ENCODE assay signal across 21 cellular contexts in genomic region chr10:43199684-43200537, GRCh38.
A peak's percentile ranks its signal among the peaks of the same experiment; 100 is the strongest.
DNase-seq lines count a peak whose midpoint lies in the region; ATAC-seq and TF ChIP-seq lines count a peak whose summit lies in the region.
"Had no signal": no experiment of that assay in that cellular context is flagged by ENCODE, and none has a peak within 500 bp of the region (broad histone marks: within the 10 kb centered on the region; RNA-seq: fewer than 3 reads in every experiment).

No MANE protein-coding gene starts in this region.

- H3K23ac ChIP-seq in H9 (ENCODE audit: insufficient read length, low read depth, low read length), result no peak overlapping the region

- H4K5ac ChIP-seq in H9 (ENCODE audit: insufficient read length, low read depth, low read length), result no peak overlapping the region

- H3K4ac ChIP-seq in H9 (ENCODE audit: low read depth, low read length), result no peak overlapping the region

- H2BK120ac ChIP-seq in H9 (ENCODE audit: low read depth, low read length, poor library complexity, severe bottlenecking), result no peak overlapping the region

- no peaks in the 10 kb centered on the region for H4K20me1 ChIP-seq in H9 (ENCODE audit: control insufficient read depth, insufficient read depth, insufficient read length)

- no peak overlapping the region for H3T11ph ChIP-seq in H9 (ENCODE audit: low read length)

- H2AFZ ChIP-seq in H9 (ENCODE audit: low read length), result no peak overlapping the region

- H3K18ac ChIP-seq in H9 (ENCODE audit: insufficient read length, low read depth, low read length), result no peak overlapping the region

- no peaks in the 10 kb centered on the region for H3K79me2 ChIP-seq in H9 (ENCODE audit: insufficient read depth, low read length)

- intact Hi-C loops in lower leg skin (cut with DNase I; ENCODE audit: low total_unique reads), result no loop called here

- no peak overlapping the region for H2BK15ac ChIP-seq in H9 (ENCODE audit: low read depth, low read length)

- DNase-seq in activated CD8-positive, alpha-beta memory T cell treated with anti-CD3 and anti-CD28 coated beads for 24 hours, result peak; percentile 51
- DNase-seq in activated CD8-positive, alpha-beta memory T cell treated with anti-CD3 and anti-CD28 coated beads, Interleukin-2, amount 50 U/mL, for 48 hours, result no peak
- DNase-seq in H9, result peak; percentile 23
- peak; percentile 10 to 81 for DNase-seq in lower leg skin (ENCODE audit: low spot score in 2 of 2)
- peak; percentile 63 for DNase-seq in type B pancreatic cell (ENCODE audit: extremely low spot score, unreplicated experiment)
- no peak for DNase-seq in RWPE1 (ENCODE audit: low spot score)
- no peak for DNase-seq in NCI-H82 treated with DMSO at 0.1 percent for 48 hours (lab: John Stamatoyannopoulos, UW; ENCODE audit: unreplicated experiment)
- DNase-seq: activated CD4-positive, alpha-beta T cell treated with anti-CD3 and anti-CD28 coated beads, Interleukin-2, amount 10 ng/mL, durations not matched to agents 24 days and 14 days; activated naive CD8-positive, alpha-beta T cell treated with anti-CD3 and anti-CD28 coated beads for 36 hours; DMS153; foreskin melanocyte; GF-D8; left ventricle myocardium inferior; NCI-H2171 treated with DMSO at 0.1 percent for 48 hours; NCI-H82 had no signal

- no peak overlapping the region for H3K27ac Mint-ChIP-seq in H9
- no peak overlapping the region for H3K27ac Mint-ChIP-seq in type B pancreatic cell
- H3K27ac Mint-ChIP-seq: activated CD4-positive, alpha-beta T cell treated with anti-CD3 and anti-CD28 coated beads, Interleukin-2, amount 10 ng/mL, durations not matched to agents 24 days and 14 days; activated naive CD8-positive, alpha-beta T cell treated with anti-CD3 and anti-CD28 coated beads for 36 hours; brain had no signal

- H3K4me1 Mint-ChIP-seq in H9 (peaks cover 1 to 5% of the 10 kb centered on the region in 2 experiments; a peak in 2 of 4 replicates), type B pancreatic cell (ENCODE audit: unreplicated experiment) (no peaks in the 10 kb centered on the region)

- no peak overlapping the region for H2BK12ac ChIP-seq in H9 (ENCODE audit: insufficient read length, low read depth, low read length)

- CTCF ChIA-PET in RWPE1 (lab: Yijun Ruan, JAX), result interaction anchor here (0.7 kb wide), 1 partner anchor 36 kb away, joined by 3 read pairs; no protein-coding TSS in a partner anchor

- no peak overlapping the region for H3K4me3 ChIP-seq in lower leg skin (ENCODE audit: low read depth, poor library complexity, severe bottlenecking)
- H3K4me3 ChIP-seq: A549, left ventricle myocardium inferior had no signal

- no CpG with 5 or more reads among the region's 15 CpGs for WGBS in H9 (ENCODE audit: extremely low coverage, insufficient read length, low lambda C conversion rate)
- 96 to 97% methylated on average over 10 to 14 of the region's 15 CpGs for WGBS in lower leg skin, 2 donors

- H2BK5ac ChIP-seq in H9 (ENCODE audit: insufficient read length, low read length), result no peak overlapping the region

- H3K27me3 ChIP-seq in H9 (ENCODE audit: insufficient read depth, low read length), result no peaks in the 10 kb centered on the region

- H3K4me2 ChIP-seq in H9 (ENCODE audit: insufficient read depth, insufficient read length, low read length), result no peak overlapping the region
- H3K4me2 ChIP-seq: A549 had no signal

- H3K56ac ChIP-seq in H9 (ENCODE audit: insufficient read length, low read depth, low read length), result no peak overlapping the region

- H3K27me3 Mint-ChIP-seq in H9 (ENCODE audit: low read depth) (no peaks in the 10 kb centered on the region), type B pancreatic cell (no peaks in the 10 kb centered on the region)
- H3K27me3 Mint-ChIP-seq: activated CD4-positive, alpha-beta T cell treated with anti-CD3 and anti-CD28 coated beads, Interleukin-2, amount 10 ng/mL, durations not matched to agents 24 days and 14 days; activated naive CD8-positive, alpha-beta T cell treated with anti-CD3 and anti-CD28 coated beads for 36 hours; brain; dendritic cell treated with granulocyte-macrophage colony-stimulating factor and Interleukin-4, amounts not matched to agents 40 ng/mL and 50 ng/mL, for 4 days had no signal

- no peak overlapping the region for H3K27ac ChIP-seq in H9 (ENCODE audit: insufficient read length, low read depth, low read length)
- no peak overlapping the region for H3K27ac ChIP-seq in RWPE1
- H3K27ac ChIP-seq: A549, C4-2B, epithelial cell of prostate, left ventricle myocardium inferior had no signal

- TF ChIP-seq CTCF in H9 (conservative IDR thresholded peaks at IDR 0.05) (no peak), lower leg skin (IDR thresholded peaks at IDR 0.05) (no peak), type B pancreatic cell (conservative IDR thresholded peaks at IDR 0.05) (no peak), RWPE1 (conservative IDR thresholded peaks at IDR 0.05; ENCODE audit: low read depth) (no peak)

- no peak overlapping the region for H3K9ac ChIP-seq in H9 (ENCODE audit: extremely low read depth, insufficient read length, low read length)

- no peak overlapping the region for H3K14ac ChIP-seq in H9 (ENCODE audit: insufficient read depth, low read length)

- ATAC-seq in GM19463 (IDR thresholded peaks at IDR 0.05; ENCODE audit: unreplicated experiment), result no peak
- ATAC-seq: A549 had no signal

- H3K4me1 ChIP-seq in H9 (ENCODE audit: insufficient read depth, low read length), result no peaks in the 10 kb centered on the region
- H3K4me1 ChIP-seq: A549 had no signal

- H3K4me3 Mint-ChIP-seq in H9 (no peak overlapping the region; a peak in 1 of 5 replicates), type B pancreatic cell (no peak overlapping the region)
- H3K4me3 Mint-ChIP-seq: activated CD4-positive, alpha-beta T cell treated with anti-CD3 and anti-CD28 coated beads, Interleukin-2, amount 10 ng/mL, durations not matched to agents 24 days and 14 days; activated naive CD8-positive, alpha-beta T cell treated with anti-CD3 and anti-CD28 coated beads for 36 hours; brain; dendritic cell treated with granulocyte-macrophage colony-stimulating factor and Interleukin-4, amounts not matched to agents 40 ng/mL and 50 ng/mL, for 4 days had no signal

- H3K79me1 ChIP-seq in H9 (ENCODE audit: insufficient read depth, low read depth, low read length, poor library complexity, severe bottlenecking), result no peaks in the 10 kb centered on the region

- no peak overlapping the region for H2BK20ac ChIP-seq in H9 (ENCODE audit: low read depth, low read length, poor library complexity, severe bottlenecking)

- no peaks in the 10 kb centered on the region for H3K9me3 ChIP-seq in H9 (ENCODE audit: control insufficient read depth, low read depth, low read length)
- H3K9me3 ChIP-seq: A549, left ventricle myocardium inferior had no signal

- no peak overlapping the region for H2AK5ac ChIP-seq in H9 (ENCODE audit: insufficient read length, low read length)

- TF ChIP-seq POLR2A in lower leg skin (IDR thresholded peaks at IDR 0.05), result no peak

- H3K9me3 Mint-ChIP-seq in H9 (no peaks in the 10 kb centered on the region), type B pancreatic cell (no peaks in the 10 kb centered on the region)
- H3K9me3 Mint-ChIP-seq: activated CD4-positive, alpha-beta T cell treated with anti-CD3 and anti-CD28 coated beads, Interleukin-2, amount 10 ng/mL, durations not matched to agents 24 days and 14 days; activated naive CD8-positive, alpha-beta T cell treated with anti-CD3 and anti-CD28 coated beads for 36 hours; brain; dendritic cell treated with granulocyte-macrophage colony-stimulating factor and Interleukin-4, amounts not matched to agents 40 ng/mL and 50 ng/mL, for 4 days had no signal

- H3K23me2 ChIP-seq in H9 (ENCODE audit: insufficient read length, low read depth, low read length, poor library complexity, severe bottlenecking), result no peaks in the 10 kb centered on the region

- no peak overlapping the region for H4K8ac ChIP-seq in H9 (replicated peaks; ENCODE audit: insufficient read length, low read depth, low read length)

- H4K91ac ChIP-seq in H9 (ENCODE audit: insufficient read length, low read depth, low read length), result no peak overlapping the region

- H3K36me3 Mint-ChIP-seq in H9 (ENCODE audit: insufficient read depth in 1 of 3, low read depth in 3 of 3), result peaks cover 24 to 51% (median 46%) of the 10 kb centered on the region in 3 experiments; a peak in 6 of 7 replicates
- no peaks in the 10 kb centered on the region for H3K36me3 Mint-ChIP-seq in type B pancreatic cell
- H3K36me3 Mint-ChIP-seq: activated naive CD8-positive, alpha-beta T cell treated with anti-CD3 and anti-CD28 coated beads for 36 hours; brain had no signal

- POLR2A ChIA-PET in RWPE1 (lab: Yijun Ruan, JAX; ENCODE audit: low non-redundant PET), result no interaction called here

Comparison
In these comparisons a context has a peak if more than half of its experiments do, and no peak if none do; other contexts are left out.
1. DNase-seq: peak in activated CD8-positive, alpha-beta memory T cell treated with anti-CD3 and anti-CD28 coated beads for 24 hours (single experiment), H9 (single experiment), lower leg skin (2 of 2) and type B pancreatic cell (single experiment); none in activated CD8-positive, alpha-beta memory T cell treated with anti-CD3 and anti-CD28 coated beads, Interleukin-2, amount 50 U/mL, for 48 hours (single experiment), RWPE1 (single experiment) and NCI-H82 treated with DMSO at 0.1 percent for 48 hours (single experiment).